ENCODE assay signal across 10 cellular contexts in genomic region chr15:77144028-77144427, GRCh38.
DNase-seq lines count a peak whose midpoint lies in the region; ATAC-seq and TF ChIP-seq lines count a peak whose summit lies in the region.
"Had no signal": no experiment of that assay in that cellular context is flagged by ENCODE, and none has a peak within 500 bp of the region (broad histone marks: within the 10 kb centered on the region; RNA-seq: fewer than 3 reads in every experiment).

No MANE protein-coding gene starts in this region.

- H3K27me3 ChIP-seq in body of pancreas (no peaks in the 10 kb centered on the region), tibial nerve (no peaks in the 10 kb centered on the region)

- H3K36me3 Mint-ChIP-seq in activated CD8-positive, alpha-beta T cell treated with anti-CD3 and anti-CD28 coated beads for 36 hours (ENCODE audit: low read depth) = peaks cover 28% of the 10 kb centered on the region
- peaks cover 31% of the 10 kb centered on the region for H3K36me3 Mint-ChIP-seq in activated CD8-positive, alpha-beta T cell treated with anti-CD3 and anti-CD28 coated beads, Interleukin-2, amount 10 ng/mL, durations not matched to agents 7 days and 5 days (ENCODE audit: low read depth)
- H3K36me3 Mint-ChIP-seq in WTC11 = peaks cover 37% of the 10 kb centered on the region

- peaks cover 4% of the 10 kb centered on the region for H3K9me3 Mint-ChIP-seq in activated CD8-positive, alpha-beta T cell treated with anti-CD3 and anti-CD28 coated beads for 36 hours
- H3K9me3 Mint-ChIP-seq in activated CD8-positive, alpha-beta T cell treated with anti-CD3 and anti-CD28 coated beads, Interleukin-2, amount 10 ng/mL, durations not matched to agents 7 days and 5 days (ENCODE audit: insufficient read depth) = peaks cover 16% of the 10 kb centered on the region
- peaks cover 30% of the 10 kb centered on the region for H3K9me3 Mint-ChIP-seq in WTC11

- CTCF ChIA-PET in activated CD8-positive, alpha-beta T cell treated with anti-CD3 and anti-CD28 coated beads for 36 hours (lab: Charles Lee) = interaction anchor here (1.3 kb wide), 1 partner anchor 25 kb away, joined by 3 read pairs; no protein-coding TSS in a partner anchor
- CTCF ChIA-PET in activated CD8-positive, alpha-beta T cell treated with anti-CD3 and anti-CD28 coated beads, Interleukin-2, amount 10 ng/mL, durations not matched to agents 7 days and 5 days (lab: Charles Lee) = interaction anchor here (0.8 kb wide), 1 partner anchor 399 kb away, joined by 3 read pairs; no protein-coding TSS in a partner anchor
- CTCF ChIA-PET in WTC11 (lab: Charles Lee) = no interaction called here

- peak overlapping the region; percentile 28 for H3K27ac Mint-ChIP-seq in activated CD8-positive, alpha-beta T cell treated with anti-CD3 and anti-CD28 coated beads for 36 hours
- H3K27ac Mint-ChIP-seq in activated CD8-positive, alpha-beta T cell treated with anti-CD3 and anti-CD28 coated beads, Interleukin-2, amount 10 ng/mL, durations not matched to agents 7 days and 5 days = no peak overlapping the region
- no peak overlapping the region for H3K27ac Mint-ChIP-seq in WTC11

- no peaks in the 10 kb centered on the region for H3K36me3 ChIP-seq in body of pancreas (replicated peaks in 1 of 2; ENCODE audit: insufficient read depth in 1 of 2, low read depth in 2 of 2)
- peaks cover 0 to 50% (median 0%) of the 10 kb centered on the region in 3 donors for H3K36me3 ChIP-seq in tibial nerve

- DNase-seq in activated CD8-positive, alpha-beta T cell treated with anti-CD3 and anti-CD28 coated beads for 36 hours = no peak
- no peak for DNase-seq in activated CD8-positive, alpha-beta T cell treated with anti-CD3 and anti-CD28 coated beads, Interleukin-2, amount 10 ng/mL, durations not matched to agents 7 days and 5 days
- no peak for DNase-seq in body of pancreas
- DNase-seq in lung microvascular endothelial cell (ENCODE audit: low read depth in 2 of 2) = peak; percentile 10 to 64
- DNase-seq in tibial nerve (ENCODE audit: low spot score in 2 of 2) = no peak
- DNase-seq in NCI-H524 treated with DMSO at 0.1 percent for 48 hours (lab: John Stamatoyannopoulos, UW) = no peak
- DNase-seq in WTC11 (ENCODE audit: low spot score) = no peak
- DNase-seq: kidney had no signal

- intact Hi-C loops in activated CD8-positive, alpha-beta T cell treated with anti-CD3 and anti-CD28 coated beads for 36 hours (cut with micrococcal nuclease) = no loop called here
- intact Hi-C loops in body of pancreas (cut with DNase I) = no loop called here

- H3K4me3 ChIP-seq in body of pancreas (no peak overlapping the region), tibial nerve (no peak overlapping the region)

- no peak for TF ChIP-seq POLR2A in body of pancreas (IDR thresholded peaks at IDR 0.05)
- TF ChIP-seq POLR2A in tibial nerve (IDR thresholded peaks at IDR 0.05) = no peak
- TF ChIP-seq POLR2A in GM18505 (IDR thresholded peaks at IDR 0.05; ENCODE audit: borderline replicate concordance, extremely low read depth, insufficient read depth, insufficient read length) = no peak

- no peak for TF ChIP-seq EP300 in tibial nerve (IDR thresholded peaks at IDR 0.05)

- no peak overlapping the region for H3K4me3 Mint-ChIP-seq in activated CD8-positive, alpha-beta T cell treated with anti-CD3 and anti-CD28 coated beads for 36 hours
- H3K4me3 Mint-ChIP-seq in activated CD8-positive, alpha-beta T cell treated with anti-CD3 and anti-CD28 coated beads, Interleukin-2, amount 10 ng/mL, durations not matched to agents 7 days and 5 days = no peak overlapping the region
- H3K4me3 Mint-ChIP-seq in WTC11 = no peak overlapping the region

- TF ChIP-seq CTCF in activated CD8-positive, alpha-beta T cell treated with anti-CD3 and anti-CD28 coated beads for 36 hours (IDR thresholded peaks at IDR 0.05) = no peak
- TF ChIP-seq CTCF in body of pancreas (IDR thresholded peaks at IDR 0.05) (no peak), tibial nerve (IDR thresholded peaks at IDR 0.05) (no peak), WTC11 (IDR thresholded peaks at IDR 0.05) (no peak)

- H3K27me3 Mint-ChIP-seq in activated CD8-positive, alpha-beta T cell treated with anti-CD3 and anti-CD28 coated beads for 36 hours = no peaks in the 10 kb centered on the region
- no peaks in the 10 kb centered on the region for H3K27me3 Mint-ChIP-seq in activated CD8-positive, alpha-beta T cell treated with anti-CD3 and anti-CD28 coated beads, Interleukin-2, amount 10 ng/mL, durations not matched to agents 7 days and 5 days (ENCODE audit: low read depth)
- no peaks in the 10 kb centered on the region for H3K27me3 Mint-ChIP-seq in WTC11 (ENCODE audit: low read depth)

- ATAC-seq in activated CD8-positive, alpha-beta T cell treated with anti-CD3 and anti-CD28 coated beads for 36 hours = no peak
- no peak for ATAC-seq in activated CD8-positive, alpha-beta T cell treated with anti-CD3 and anti-CD28 coated beads, Interleukin-2, amount 10 ng/mL, durations not matched to agents 7 days and 5 days
- ATAC-seq in body of pancreas = no peak
- ATAC-seq in GM18505 (IDR thresholded peaks at IDR 0.05; ENCODE audit: unreplicated experiment) = no peak
- ATAC-seq in WTC11 = no peak

- peaks cover 6% of the 10 kb centered on the region for H3K4me1 Mint-ChIP-seq in activated CD8-positive, alpha-beta T cell treated with anti-CD3 and anti-CD28 coated beads for 36 hours (ENCODE audit: low read depth)
- H3K4me1 Mint-ChIP-seq in activated CD8-positive, alpha-beta T cell treated with anti-CD3 and anti-CD28 coated beads, Interleukin-2, amount 10 ng/mL, durations not matched to agents 7 days and 5 days (ENCODE audit: low read depth) = peaks cover 3% of the 10 kb centered on the region
- H3K4me1 Mint-ChIP-seq in WTC11 = peaks cover 5% of the 10 kb centered on the region; the same call in 1 of the 2 replicates

- H3K9me3 ChIP-seq in body of pancreas = no peaks in the 10 kb centered on the region
- peaks cover 0 to 23% (median 10%) of the 10 kb centered on the region in 4 donors for H3K9me3 ChIP-seq in tibial nerve

- H3K4me1 ChIP-seq in body of pancreas = peaks cover 23% of the 10 kb centered on the region
- peaks cover 0 to 25% (median 0%) of the 10 kb centered on the region in 4 donors for H3K4me1 ChIP-seq in tibial nerve

- peak overlapping the region in 3 of 4 donors; percentile 39 to 75 (median 41) for H3K27ac ChIP-seq in body of pancreas
- peak overlapping the region in 3 of 4 donors; percentile 31 to 59 (median 34) for H3K27ac ChIP-seq in tibial nerve
- H3K27ac ChIP-seq: 22Rv1 had no signal

- POLR2A ChIA-PET in activated CD8-positive, alpha-beta T cell treated with anti-CD3 and anti-CD28 coated beads for 36 hours (lab: Charles Lee) = no interaction called here
- POLR2A ChIA-PET in activated CD8-positive, alpha-beta T cell treated with anti-CD3 and anti-CD28 coated beads, Interleukin-2, amount 10 ng/mL, durations not matched to agents 7 days and 5 days (lab: Charles Lee) = interaction anchor here (0.6 kb wide), 1 partner anchor 172 kb away, joined by 3 read pairs; no protein-coding TSS in a partner anchor
- POLR2A ChIA-PET in WTC11 (lab: Charles Lee) = no interaction called here

- WGBS in body of pancreas, 2 donors = 57 to 63% methylated on average over 2 of the region's 2 CpGs
- WGBS in tibial nerve, 2 donors = 84 to 85% methylated on average over 2 of the region's 2 CpGs

TF ChIP-seq in WTC11, 78 proteins besides CTCF, POLR2A, EP300 and RAD21:
- TF ChIP-seq HMGA2 (CRISPR knock-in tag; IDR thresholded peaks at IDR 0.05) (no peak), JAZF1 (CRISPR knock-in tag; IDR thresholded peaks at IDR 0.05) (no peak), PRRX2 (CRISPR knock-in tag; IDR thresholded peaks at IDR 0.05) (no peak), ZNF263 (CRISPR knock-in tag; IDR thresholded peaks at IDR 0.05; ENCODE audit: low read depth) (no peak), KAT7 (CRISPR knock-in tag; IDR thresholded peaks at IDR 0.05; ENCODE audit: borderline replicate concordance) (no peak), GTF2I (CRISPR knock-in tag; conservative IDR thresholded peaks at IDR 0.05) (no peak), USF1 (CRISPR knock-in tag; IDR thresholded peaks at IDR 0.05) (no peak), SMAD4 (CRISPR knock-in tag; IDR thresholded peaks at IDR 0.05) (no peak), FOXJ3 (CRISPR knock-in tag; IDR thresholded peaks at IDR 0.05; ENCODE audit: borderline replicate concordance) (no peak)

Comparison
In these comparisons a context has a peak if more than half of its experiments do, and no peak if none do; other contexts are left out.
1. DNase-seq: peak in lung microvascular endothelial cell (2 of 2); none in activated CD8-positive, alpha-beta T cell treated with anti-CD3 and anti-CD28 coated beads for 36 hours (single experiment), activated CD8-positive, alpha-beta T cell treated with anti-CD3 and anti-CD28 coated beads, Interleukin-2, amount 10 ng/mL, durations not matched to agents 7 days and 5 days (single experiment), body of pancreas (0 of 4), tibial nerve (0 of 2), NCI-H524 treated with DMSO at 0.1 percent for 48 hours (single experiment) and WTC11 (single experiment).